In genomic region chr21:28822882-28823335, GRCh38 we compare ENCODE assay signal across 11 cellular contexts.
DNase-seq lines count a peak whose midpoint lies in the region; ATAC-seq, FAIRE-seq and TF ChIP-seq lines count a peak whose summit lies in the region.
"Had no signal": no experiment of that assay in that cellular context is flagged by ENCODE, and none has a peak within 500 bp of the region (broad histone marks: within the 10 kb centered on the region; RNA-seq: fewer than 3 reads in every experiment).

No MANE protein-coding gene starts in this region.

- H3K4me2 ChIP-seq in A549: no peak overlapping the region

- no peaks in the 10 kb centered on the region for H3K4me1 ChIP-seq in A549
- no peaks in the 10 kb centered on the region for H3K4me1 ChIP-seq in NT2/D1 (ENCODE audit: insufficient read depth, insufficient read length)
- peaks cover 10 to 15% of the 10 kb centered on the region in 2 donors for H3K4me1 ChIP-seq in muscle layer of duodenum (ENCODE audit: control insufficient read depth in 1 of 2, insufficient read depth in 2 of 2, low read length in 2 of 2)
- no peaks in the 10 kb centered on the region for H3K4me1 ChIP-seq in adrenal gland (replicated peaks in 1 of 2)

- H3K9me3 ChIP-seq in A549 (no peaks in the 10 kb centered on the region), NT2/D1 (ENCODE audit: insufficient read depth, low read length) (no peaks in the 10 kb centered on the region), muscle layer of duodenum (ENCODE audit: control insufficient read depth in 1 of 2, low read length in 2 of 2) (no peaks in the 10 kb centered on the region), adrenal gland (replicated peaks in 1 of 3) (no peaks in the 10 kb centered on the region)

- H3K36me3 ChIP-seq in NT2/D1 (ENCODE audit: insufficient read depth, insufficient read length, low read length): no peaks in the 10 kb centered on the region
- H3K36me3 ChIP-seq in muscle layer of duodenum (ENCODE audit: control insufficient read depth in 1 of 2, insufficient read depth in 2 of 2, low read length in 2 of 2): no peaks in the 10 kb centered on the region
- no peaks in the 10 kb centered on the region for H3K36me3 ChIP-seq in adrenal gland (replicated peaks in 1 of 2)

- no peak for TF ChIP-seq EP300 in A549 (IDR thresholded peaks at IDR 0.05)

- no peak for FAIRE-seq in A549 (lab: Jason Lieb, UNC)

- TF ChIP-seq RAD21 in A549 (conservative IDR thresholded peaks at IDR 0.05 in 1 of 2, IDR thresholded peaks at IDR 0.05 in 1 of 2): no peak

- CTCF ChIA-PET in A549 (lab: Yijun Ruan, JAX): no interaction called here

- H3K27me3 ChIP-seq in NT2/D1 (ENCODE audit: insufficient read depth, insufficient read length): no peaks in the 10 kb centered on the region
- no peaks in the 10 kb centered on the region for H3K27me3 ChIP-seq in muscle layer of duodenum (ENCODE audit: low read depth, low read length)
- H3K27me3 ChIP-seq in adrenal gland: no peaks in the 10 kb centered on the region
- H3K27me3 ChIP-seq: foreskin keratinocyte had no signal

- no peak overlapping the region for H3K9ac ChIP-seq in NT2/D1 (ENCODE audit: insufficient read length, low read depth)

- intact Hi-C loops in adrenal gland (cut with DNase I): no loop called here

- no peak overlapping the region for H3K4me3 ChIP-seq in A549
- no peak overlapping the region for H3K4me3 ChIP-seq in NT2/D1 (ENCODE audit: insufficient read length, low read depth)
- no peak overlapping the region for H3K4me3 ChIP-seq in muscle layer of duodenum (ENCODE audit: low read depth in 1 of 2, low read length in 2 of 2)
- H3K4me3 ChIP-seq in adrenal gland: no peak overlapping the region

- H3K27ac ChIP-seq in A549 (no peak overlapping the region), muscle layer of duodenum (ENCODE audit: low read length) (peak overlapping the region; percentile 26), adrenal gland (peak overlapping the region in 1 of 5 donors; percentile 21)
- H3K27ac ChIP-seq: foreskin keratinocyte had no signal

- TF ChIP-seq POLR2A in A549 (IDR thresholded peaks at IDR 0.05; ENCODE audit: low read length) (no peak), adrenal gland (IDR thresholded peaks at IDR 0.05) (no peak)

- TF ChIP-seq CTCF in A549 (IDR thresholded peaks at IDR 0.05) (no peak), adrenal gland (IDR thresholded peaks at IDR 0.05) (no peak)

- DNase-seq in A549 (ENCODE audit: low read depth in 1 of 2, low spot score in 1 of 2) (no peak), NT2/D1 (ENCODE audit: low read depth, low spot score) (peak; percentile 13), fibroblast of peridontal ligament (ENCODE audit: extremely low read depth) (peak; percentile 67), A172 (ENCODE audit: low spot score) (no peak), NCI-H2107 (lab: John Stamatoyannopoulos, UW) (no peak), adrenal gland (no peak)
- DNase-seq: activated B cell treated with CpG ODN at 0.5 μM for 24 hours, activated gamma-delta T cell treated with Interleukin-2 at 50 U/mL for 16 hours, foreskin keratinocyte had no signal

- ATAC-seq in A549 (no peak), HG02870 (IDR thresholded peaks at IDR 0.05; ENCODE audit: unreplicated experiment) (no peak)
- ATAC-seq: foreskin keratinocyte had no signal

- POLR2A ChIA-PET in A549 (lab: Yijun Ruan, JAX): no interaction called here

TF ChIP-seq in A549, 52 proteins besides CTCF, POLR2A, EP300 and RAD21:
- TF ChIP-seq CBX8 (IDR thresholded peaks at IDR 0.05) (no peak), MAFK (IDR thresholded peaks at IDR 0.05; ENCODE audit: partially characterized antibody) (peak; percentile 37)
TF ChIP-seq in A549: peak in this region for 1.

Comparison
In these comparisons a context has a peak if more than half of its experiments do, and no peak if none do; other contexts are left out.
1. DNase-seq: peak in NT2/D1 (single experiment) and fibroblast of peridontal ligament (single experiment); none in A549 (0 of 2), A172 (single experiment), NCI-H2107 (single experiment) and adrenal gland (0 of 7).